Comparison of ENCODE assay signal across 11 cellular contexts in the genomic region with DNA sequence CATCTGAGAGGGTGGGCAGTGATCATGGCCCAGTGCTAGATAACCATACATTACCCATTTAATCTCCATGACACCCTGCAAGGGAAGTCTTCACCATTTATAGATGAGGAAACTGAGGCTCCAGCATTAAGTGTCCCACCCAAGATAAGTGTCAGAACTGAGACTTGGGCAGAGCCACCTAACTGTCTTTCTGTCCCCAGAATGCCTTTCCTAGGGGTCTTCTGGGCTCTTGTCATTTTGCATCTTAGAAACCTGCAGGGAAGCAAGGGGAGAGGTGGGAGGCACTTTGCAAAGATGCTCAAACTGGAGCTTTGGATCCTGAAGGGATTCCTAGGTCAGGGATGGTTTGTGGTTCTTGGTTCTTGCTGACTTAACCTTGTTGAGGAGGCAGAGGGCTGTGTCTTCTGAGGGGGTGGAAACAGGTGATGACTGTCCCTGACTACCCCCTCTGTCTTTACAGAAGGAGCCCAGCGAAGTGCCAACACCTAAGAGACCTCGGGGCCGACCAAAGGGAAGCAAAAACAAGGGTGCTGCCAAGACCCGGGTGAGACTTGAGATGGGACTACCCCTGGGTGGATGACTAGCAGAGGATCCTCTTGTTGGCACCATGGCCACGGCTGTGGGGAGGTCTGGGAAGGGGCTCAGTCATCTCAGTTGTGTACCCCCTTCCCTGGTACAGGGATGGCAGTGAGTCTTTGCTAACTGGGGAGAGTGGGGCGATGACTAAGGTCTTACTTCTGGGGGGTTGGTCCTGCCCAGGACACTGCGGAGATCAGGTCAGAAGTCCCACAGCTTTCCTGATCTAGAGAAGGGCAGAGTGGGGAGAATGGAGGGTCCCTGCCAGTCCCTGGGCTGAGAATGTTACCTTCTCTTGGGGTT. TPM values are rescaled to one million over a fixed set of nuclear protein-coding genes. Genes with fewer than 3 reads are reported as not detected.
DNase-seq lines count a peak whose midpoint lies in the region; ATAC-seq and TF ChIP-seq lines count a peak whose summit lies in the region.
"Had no signal": no experiment of that assay in that cellular context is flagged by ENCODE, and none has a peak within 500 bp of the region (broad histone marks: within the 10 kb centered on the region; RNA-seq: fewer than 3 reads in every experiment).

No MANE protein-coding gene starts in this region.

- in situ Hi-C loops in Panc1 (cut with HindIII; ENCODE audit: low pct_unique_long_range_greater_than_20kb, low sequenced_read_pairs), result no loop called here

- H3K36me3 ChIP-seq in Panc1 (ENCODE audit: control insufficient read depth, insufficient read depth, low read length) (peaks cover 4% of the 10 kb centered on the region; the same call in 1 of the 2 replicates), thyroid gland (no peaks in the 10 kb centered on the region), mesendoderm (ENCODE audit: control insufficient read depth, insufficient read depth, low read length) (peaks cover 30% of the 10 kb centered on the region)
- peaks cover 41% of the 10 kb centered on the region for H3K36me3 ChIP-seq in effector memory CD4-positive, alpha-beta T cell (ENCODE audit: control insufficient read depth, insufficient read depth, low read length)

- H3K4me1 ChIP-seq in Panc1 (ENCODE audit: control insufficient read depth, insufficient read depth, low read length) (peaks cover 82% of the 10 kb centered on the region), thyroid gland (peaks cover 6 to 29% of the 10 kb centered on the region in 2 donors), mesendoderm (ENCODE audit: control insufficient read depth, low read depth, low read length) (peaks cover 8% of the 10 kb centered on the region)
- H3K4me1 ChIP-seq in effector memory CD4-positive, alpha-beta T cell (ENCODE audit: control insufficient read depth, insufficient read depth, low read length, poor library complexity, severe bottlenecking), result peaks cover 35% of the 10 kb centered on the region

- no peak overlapping the region for H3K4ac ChIP-seq in mesendoderm (ENCODE audit: low read depth, low read length)

- H3K79me1 ChIP-seq in mesendoderm (ENCODE audit: low read length), result peaks cover 19% of the 10 kb centered on the region

- no peaks in the 10 kb centered on the region for H3K9me3 ChIP-seq in Panc1 (ENCODE audit: control insufficient read depth, insufficient read depth, low read depth, low read length)
- no peaks in the 10 kb centered on the region for H3K9me3 ChIP-seq in effector memory CD4-positive, alpha-beta T cell (ENCODE audit: control insufficient read depth, low read length)
- no peaks in the 10 kb centered on the region for H3K9me3 ChIP-seq in thyroid gland
- H3K9me3 ChIP-seq: neutrophil had no signal

- H2BK15ac ChIP-seq in mesendoderm (replicated peaks; ENCODE audit: low read depth), result no peak overlapping the region

- H3K4me2 ChIP-seq in mesendoderm (ENCODE audit: low read length), result no peak overlapping the region

- no peak overlapping the region for H2BK5ac ChIP-seq in mesendoderm (ENCODE audit: low read length)

- CTCF ChIA-PET in activated naive CD4-positive, alpha-beta T cell treated with anti-CD3 and anti-CD28 coated beads for 36 hours (lab: Charles Lee), result interaction anchor here (1.1 kb wide), 1 partner anchor 47 kb away, joined by 3 read pairs; no protein-coding TSS in a partner anchor
- CTCF ChIA-PET in Panc1 (lab: Charles Lee), result no interaction called here

- H3K27ac ChIP-seq in Panc1 (ENCODE audit: low read length) (peak overlapping the region; percentile 90), thyroid gland (no peak overlapping the region), mesendoderm (ENCODE audit: low read depth, low read length) (no peak overlapping the region)
- peak overlapping the region; percentile 42 for H3K27ac ChIP-seq in effector memory CD4-positive, alpha-beta T cell (ENCODE audit: insufficient read depth, low read length, poor library complexity, severe bottlenecking)
- H3K27ac ChIP-seq: neutrophil had no signal

- no peak overlapping the region for H3K23ac ChIP-seq in mesendoderm (ENCODE audit: low read length)

- no peak overlapping the region for H4K8ac ChIP-seq in mesendoderm (ENCODE audit: low read depth, low read length)

- H3K27me3 ChIP-seq in Panc1 (ENCODE audit: control insufficient read depth, insufficient read depth, low read length) (no peaks in the 10 kb centered on the region), thyroid gland (no peaks in the 10 kb centered on the region), mesendoderm (ENCODE audit: insufficient read depth, low read length, poor library complexity) (no peaks in the 10 kb centered on the region)
- H3K27me3 ChIP-seq in effector memory CD4-positive, alpha-beta T cell (replicated peaks; ENCODE audit: control insufficient read depth, insufficient read depth, low read length, poor library complexity, severe bottlenecking), result no peaks in the 10 kb centered on the region

- H3K79me2 ChIP-seq in mesendoderm (ENCODE audit: control insufficient read depth, insufficient read depth, low read length), result peaks cover 49% of the 10 kb centered on the region

- H3K4me1 Mint-ChIP-seq in activated naive CD4-positive, alpha-beta T cell treated with anti-CD3 and anti-CD28 coated beads for 36 hours (ENCODE audit: low read depth), result peaks cover 91% of the 10 kb centered on the region
- peaks cover 84% of the 10 kb centered on the region for H3K4me1 Mint-ChIP-seq in stimulated activated effector memory CD8-positive, alpha-beta T cell treated with anti-CD3 and anti-CD28 coated beads, Interleukin-12 subunit alpha, Interleukin-12 subunit beta, amount 100 ng/mL, for 72 hours

- 92 to 94% methylated on average over 7 of the region's 7 CpGs for WGBS in thyroid gland, 2 donors
- no CpG with 5 or more reads among the region's 7 CpGs for WGBS in mesendoderm (ENCODE audit: extremely low coverage, insufficient coverage, low lambda C conversion rate)

- no peak overlapping the region for H3K4me3 Mint-ChIP-seq in activated naive CD4-positive, alpha-beta T cell treated with anti-CD3 and anti-CD28 coated beads for 36 hours
- H3K4me3 Mint-ChIP-seq in stimulated activated effector memory CD8-positive, alpha-beta T cell treated with anti-CD3 and anti-CD28 coated beads, Interleukin-12 subunit alpha, Interleukin-12 subunit beta, amount 100 ng/mL, for 72 hours, result peak overlapping the region; percentile 55

- H3K56ac ChIP-seq in mesendoderm (ENCODE audit: low read length), result no peak overlapping the region

- H3K18ac ChIP-seq in mesendoderm (ENCODE audit: low read length), result no peak overlapping the region

- H3K4me3 ChIP-seq in Panc1 (ENCODE audit: low read depth in 2 of 2, low read length in 2 of 2) (no peak overlapping the region), thyroid gland (replicated peaks in 1 of 3) (no peak overlapping the region), mesendoderm (ENCODE audit: low read length) (no peak overlapping the region)
- H3K4me3 ChIP-seq in effector memory CD4-positive, alpha-beta T cell (ENCODE audit: insufficient read depth, low read depth, low read length, poor library complexity, severe bottlenecking), result no peak overlapping the region

- intact Hi-C loops in activated naive CD4-positive, alpha-beta T cell treated with anti-CD3 and anti-CD28 coated beads for 36 hours (cut with micrococcal nuclease), result loop anchor here (10.0 kb wide), 1 partner anchor 1048 kb away; a partner anchor contains a TSS
- intact Hi-C loops in Panc1 (cut with micrococcal nuclease; ENCODE audit: unreplicated experiment) (loop anchor here (5.0 kb wide), 1 partner anchor 45 kb away; no protein-coding TSS in a partner anchor), thyroid gland (cut with DNase I) (no loop called here)

- no peaks in the 10 kb centered on the region for H3K9me3 Mint-ChIP-seq in activated naive CD4-positive, alpha-beta T cell treated with anti-CD3 and anti-CD28 coated beads for 36 hours
- H3K9me3 Mint-ChIP-seq in stimulated activated effector memory CD8-positive, alpha-beta T cell treated with anti-CD3 and anti-CD28 coated beads, Interleukin-12 subunit alpha, Interleukin-12 subunit beta, amount 100 ng/mL, for 72 hours, result no peaks in the 10 kb centered on the region

- H4K5ac ChIP-seq in mesendoderm (ENCODE audit: low read length), result no peak overlapping the region

- no peak overlapping the region for H2BK120ac ChIP-seq in mesendoderm (ENCODE audit: low read depth, low read length)

- no peak for TF ChIP-seq CTCF in Panc1 (IDR thresholded peaks at IDR 0.05)
- no peak for TF ChIP-seq CTCF in thyroid gland (IDR thresholded peaks at IDR 0.05)

- POLR2A ChIA-PET in Panc1 (lab: Charles Lee), result interaction anchor here (0.7 kb wide), 2 partner anchors 14 to 184 kb away, joined by 3 read pairs; no protein-coding TSS in a partner anchor

- peaks cover 65% of the 10 kb centered on the region for H3K36me3 Mint-ChIP-seq in activated naive CD4-positive, alpha-beta T cell treated with anti-CD3 and anti-CD28 coated beads for 36 hours (ENCODE audit: low read depth)
- H3K36me3 Mint-ChIP-seq in stimulated activated effector memory CD8-positive, alpha-beta T cell treated with anti-CD3 and anti-CD28 coated beads, Interleukin-12 subunit alpha, Interleukin-12 subunit beta, amount 100 ng/mL, for 72 hours, result peaks cover 92% of the 10 kb centered on the region

- H3K27ac Mint-ChIP-seq in activated naive CD4-positive, alpha-beta T cell treated with anti-CD3 and anti-CD28 coated beads for 36 hours, result peak overlapping the region; percentile 90
- H3K27ac Mint-ChIP-seq in stimulated activated effector memory CD8-positive, alpha-beta T cell treated with anti-CD3 and anti-CD28 coated beads, Interleukin-12 subunit alpha, Interleukin-12 subunit beta, amount 100 ng/mL, for 72 hours, result peak overlapping the region; percentile 91

- no peak for DNase-seq in activated naive CD4-positive, alpha-beta T cell treated with anti-CD3 and anti-CD28 coated beads for 36 hours
- no peak for DNase-seq in activated naive CD4-positive, alpha-beta T cell treated with anti-CD3 and anti-CD28 coated beads, Interleukin-2, amount 50 U/mL, for 16 hours
- DNase-seq in Panc1 (ENCODE audit: low read depth, low spot score) (no peak), thyroid gland (no peak), mesendoderm (no peak)
- no peak for DNase-seq in effector memory CD4-positive, alpha-beta T cell
- no peak for DNase-seq in stimulated activated effector memory CD8-positive, alpha-beta T cell treated with anti-CD3 and anti-CD28 coated beads, Interleukin-12 subunit alpha, Interleukin-12 subunit beta, amount 100 ng/mL, for 72 hours (ENCODE audit: low spot score in 2 of 2)
- DNase-seq: C1 segment of cervical spinal cord, hippocampal formation had no signal

- H2AK5ac ChIP-seq in mesendoderm (ENCODE audit: low read length), result no peak overlapping the region

- TF ChIP-seq POLR2A in thyroid gland (IDR thresholded peaks at IDR 0.05), result no peak

- H3K27me3 Mint-ChIP-seq in activated naive CD4-positive, alpha-beta T cell treated with anti-CD3 and anti-CD28 coated beads for 36 hours (ENCODE audit: low read depth), result no peaks in the 10 kb centered on the region

- H3K9ac ChIP-seq in mesendoderm (ENCODE audit: low read length), result no peak overlapping the region

- ATAC-seq in Panc1, result no peak
- no peak for ATAC-seq in stimulated activated effector memory CD8-positive, alpha-beta T cell treated with anti-CD3 and anti-CD28 coated beads, Interleukin-12 subunit alpha, Interleukin-12 subunit beta, amount 100 ng/mL, for 72 hours
- ATAC-seq in HG02588 (IDR thresholded peaks at IDR 0.05; ENCODE audit: unreplicated experiment), result no peak

- BruUV-seq in Panc1 (replicated peaks; lab: Mats Ljungman, UMichigan), result no TSS peak

RNA-seq across cellular contexts. Expression of a gene that starts 5.8 kb away (rescaled TPM):
- total RNA-seq in activated naive CD4-positive, alpha-beta T cell treated with anti-CD3 and anti-CD28 coated beads for 36 hours, result 100 to 1,000 TPM; 705 to 712 TPM
- total RNA-seq in Panc1 (2021; ENCODE audit: unreplicated experiment) (444 TPM), thyroid gland (10 to 100 TPM; 33.3 to 48.5 (median 41.9) TPM)
- polyA plus RNA-seq in Panc1 (2012; ENCODE audit: insufficient read length), result 488 TPM
- 3,300 TPM for polyA plus RNA-seq in mesendoderm (2013, experiment 1 of 2)
- 3,237 TPM for polyA plus RNA-seq in mesendoderm (2013, experiment 2 of 2)

RNA-seq across cellular contexts. Expression of a gene that starts 6.3 kb away (rescaled TPM):
- total RNA-seq in activated naive CD4-positive, alpha-beta T cell treated with anti-CD3 and anti-CD28 coated beads for 36 hours, result 10 to 100 TPM; 11.7 to 13.8 TPM
- total RNA-seq in Panc1 (2021; ENCODE audit: unreplicated experiment) (35.6 TPM), thyroid gland (10 to 100 TPM; 23.4 to 46.2 (median 31.1) TPM)
- 43.7 TPM for polyA plus RNA-seq in Panc1 (2012; ENCODE audit: insufficient read length)
- polyA plus RNA-seq in mesendoderm (2013, experiment 1 of 2), result 4.7 TPM
- 4.6 TPM for polyA plus RNA-seq in mesendoderm (2013, experiment 2 of 2)

Comparison
In these comparisons a context has a peak if more than half of its experiments do, and no peak if none do; other contexts are left out.
1. H3K27ac ChIP-seq: peak in Panc1 (single experiment) and effector memory CD4-positive, alpha-beta T cell (single experiment); none in thyroid gland (0 of 3) and mesendoderm (single experiment).